Comparison of ENCODE assay signal across 27 cellular contexts in genomic region chr15:71375934-71376333, GRCh38.
"Had no signal": no experiment of that assay in that cellular context is flagged by ENCODE, and none has a peak within 500 bp of the region (broad histone marks: within the 10 kb centered on the region; RNA-seq: fewer than 3 reads in every experiment).

No MANE protein-coding gene starts in this region.

- ATAC-seq: activated T-helper 17 cell treated with anti-CD3 and anti-CD28 coated beads, Interleukin-2, amount 50 U/mL, for 72 hours; left colon; right lobe of liver; stimulated activated effector memory CD8-positive, alpha-beta T cell treated with anti-CD3 and anti-CD28 coated beads, Interleukin-12 subunit alpha, Interleukin-12 subunit beta, amount 100 ng/mL, for 72 hours; stimulated activated naive CD8-positive, alpha-beta T cell treated with anti-CD3 and anti-CD28 coated beads, Interleukin-15, amount 100 ng/mL, for 72 hours had no signal

- H3K27me3 ChIP-seq: heart left ventricle, right lobe of liver, tibial artery had no signal

- H3K4me3 Mint-ChIP-seq: activated naive CD8-positive, alpha-beta T cell; activated T-cell treated with anti-CD3 and anti-CD28 coated beads, Interleukin-2, amount 50 U/mL, for 24 hours; activated T-helper 17 cell treated with anti-CD3 and anti-CD28 coated beads, Interleukin-2, amount 50 U/mL, for 72 hours; endodermal cell; naive B cell; neural crest cell; stimulated activated effector memory CD8-positive, alpha-beta T cell treated with anti-CD3 and anti-CD28 coated beads, Interleukin-12 subunit alpha, Interleukin-12 subunit beta, amount 100 ng/mL, for 72 hours; stimulated activated naive CD8-positive, alpha-beta T cell treated with anti-CD3 and anti-CD28 coated beads, Interleukin-15, amount 100 ng/mL, for 72 hours had no signal

- DNase-seq: activated CD4-positive, alpha-beta T cell treated with anti-CD3 and anti-CD28 coated beads for 1 hour; activated CD8-positive, alpha-beta memory T cell treated with anti-CD3 and anti-CD28 coated beads for 24 hours; activated CD8-positive, alpha-beta memory T cell treated with anti-CD3 and anti-CD28 coated beads, Interleukin-2, amount 50 U/mL, for 4 hours; activated T-cell treated with anti-CD3 and anti-CD28 coated beads, Interleukin-2, amount 50 U/mL, for 24 hours; amniotic stem cell; cerebellar nuclear complex; cortex of kidney; endodermal cell; heart left ventricle; left colon; naive B cell; occipital lobe; posterior cingulate gyrus; right lobe of liver; stimulated activated CD4-positive, alpha-beta T cell treated with anti-CD3 and anti-CD28 coated beads, Interleukin-1b, Interleukin-23, amount 100 ng/mL, for 48 hours; stimulated activated naive CD8-positive, alpha-beta T cell treated with anti-CD3 and anti-CD28 coated beads, Interleukin-15, amount 100 ng/mL, for 72 hours; T-helper 1 cell; tibial artery; WERI-Rb-1 had no signal

- H3K36me3 Mint-ChIP-seq: naive B cell; stimulated activated effector memory CD8-positive, alpha-beta T cell treated with anti-CD3 and anti-CD28 coated beads, Interleukin-12 subunit alpha, Interleukin-12 subunit beta, amount 100 ng/mL, for 72 hours had no signal

- H3K9me3 Mint-ChIP-seq: activated T-cell treated with anti-CD3 and anti-CD28 coated beads, Interleukin-2, amount 50 U/mL, for 24 hours; neural crest cell had no signal

- H3K4me3 ChIP-seq: heart left ventricle, right lobe of liver, skin epidermis, tibial artery had no signal

- FAIRE-seq: islet of Langerhans, TTC549 had no signal

- H3K27ac Mint-ChIP-seq: activated naive CD8-positive, alpha-beta T cell; activated T-cell treated with anti-CD3 and anti-CD28 coated beads, Interleukin-2, amount 50 U/mL, for 24 hours; activated T-helper 17 cell treated with anti-CD3 and anti-CD28 coated beads, Interleukin-2, amount 50 U/mL, for 72 hours; endodermal cell; naive B cell; stimulated activated effector memory CD8-positive, alpha-beta T cell treated with anti-CD3 and anti-CD28 coated beads, Interleukin-12 subunit alpha, Interleukin-12 subunit beta, amount 100 ng/mL, for 72 hours; stimulated activated naive CD8-positive, alpha-beta T cell treated with anti-CD3 and anti-CD28 coated beads, Interleukin-15, amount 100 ng/mL, for 72 hours had no signal

- H3K4me1 Mint-ChIP-seq: endodermal cell; naive B cell; stimulated activated effector memory CD8-positive, alpha-beta T cell treated with anti-CD3 and anti-CD28 coated beads, Interleukin-12 subunit alpha, Interleukin-12 subunit beta, amount 100 ng/mL, for 72 hours had no signal

- H3K9me3 ChIP-seq: right lobe of liver, tibial artery had no signal

- H3K27ac ChIP-seq: epithelial cell of prostate, right lobe of liver, skin epidermis, tibial artery, WERI-Rb-1 had no signal

- H3K36me3 ChIP-seq: heart left ventricle, right lobe of liver, tibial artery, WERI-Rb-1 had no signal

- H3K27me3 Mint-ChIP-seq: activated naive CD8-positive, alpha-beta T cell; stimulated activated naive CD8-positive, alpha-beta T cell treated with anti-CD3 and anti-CD28 coated beads, Interleukin-15, amount 100 ng/mL, for 72 hours had no signal
